Comparison of ENCODE assay signal across 12 cellular contexts in the genomic region with DNA sequence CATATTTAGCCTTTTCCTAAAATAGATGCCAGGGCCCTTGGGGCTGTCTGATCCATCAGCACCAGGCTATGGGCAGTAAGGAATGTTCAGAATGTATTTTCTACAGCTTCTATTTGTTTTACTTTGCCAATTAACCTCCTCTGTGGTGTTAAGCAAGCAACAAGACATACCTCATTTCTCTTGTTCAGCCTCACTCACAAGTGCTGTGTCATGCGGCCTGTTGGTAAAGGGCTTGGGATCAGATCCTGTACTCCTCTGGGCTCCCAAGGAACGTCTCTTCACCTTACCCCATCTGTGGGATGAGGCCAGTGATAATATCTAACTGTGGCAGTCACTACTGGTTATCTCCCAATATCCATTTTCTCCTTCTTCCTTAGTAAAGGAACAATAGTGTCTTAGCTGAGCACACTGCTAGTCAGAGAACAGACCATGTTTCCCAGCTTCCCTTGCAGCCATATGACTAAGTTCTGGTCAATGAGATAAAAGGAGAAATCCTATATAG. TPM values are rescaled to one million over a fixed set of nuclear protein-coding genes. Genes with fewer than 3 reads are reported as not detected.
DNase-seq lines count a peak whose midpoint lies in the region; ATAC-seq and TF ChIP-seq lines count a peak whose summit lies in the region.
"Had no signal": no experiment of that assay in that cellular context is flagged by ENCODE, and none has a peak within 500 bp of the region (broad histone marks: within the 10 kb centered on the region; RNA-seq: fewer than 3 reads in every experiment).

No MANE protein-coding gene starts in this region.

- H3K4me3 ChIP-seq in coronary artery (no peak overlapping the region), left lung (no peak overlapping the region), aorta (ENCODE audit: low read length in 2 of 2) (no peak overlapping the region)
- H3K4me3 ChIP-seq: prostate gland had no signal

- peaks cover 32% of the 10 kb centered on the region for H3K4me1 Mint-ChIP-seq in activated naive CD8-positive, alpha-beta T cell treated with anti-CD3 and anti-CD28 coated beads for 36 hours
- no peaks in the 10 kb centered on the region for H3K4me1 Mint-ChIP-seq in stimulated activated memory B cell treated with anti-CD40 and anti-IgM and Interleukin-4, amounts not matched to agents 10 μg/mL and 1 μg/mL and 100 μg/mL, for 72 hours

- no peaks in the 10 kb centered on the region for H3K36me3 Mint-ChIP-seq in activated naive CD8-positive, alpha-beta T cell treated with anti-CD3 and anti-CD28 coated beads for 36 hours
- H3K36me3 Mint-ChIP-seq in stimulated activated memory B cell treated with anti-CD40 and anti-IgM and Interleukin-4, amounts not matched to agents 10 μg/mL and 1 μg/mL and 100 μg/mL, for 72 hours = no peaks in the 10 kb centered on the region
- H3K36me3 Mint-ChIP-seq: activated CD4-positive, alpha-beta memory T cell treated with anti-CD3 and anti-CD28 coated beads for 36 hours had no signal

- intact Hi-C loops in Right ventricle myocardium inferior (cut with DNase I) = no loop called here
- intact Hi-C loops in cardiac septum (cut with DNase I) = no loop called here
- intact Hi-C loops in left lung (cut with DNase I) = no loop called here
- intact Hi-C loops in aorta (cut with DNase I) = loop anchor here in 1 of 2 donors (10.0 kb wide), 1 partner anchor 282 kb away; no protein-coding TSS in a partner anchor

- TF ChIP-seq CTCF in coronary artery (IDR thresholded peaks at IDR 0.05) (no peak), left lung (IDR thresholded peaks at IDR 0.05) (no peak)

- H3K9me3 Mint-ChIP-seq in activated naive CD8-positive, alpha-beta T cell treated with anti-CD3 and anti-CD28 coated beads for 36 hours = no peaks in the 10 kb centered on the region
- no peaks in the 10 kb centered on the region for H3K9me3 Mint-ChIP-seq in stimulated activated memory B cell treated with anti-CD40 and anti-IgM and Interleukin-4, amounts not matched to agents 10 μg/mL and 1 μg/mL and 100 μg/mL, for 72 hours
- H3K9me3 Mint-ChIP-seq: activated CD4-positive, alpha-beta memory T cell treated with anti-CD3 and anti-CD28 coated beads for 36 hours had no signal

- H3K27me3 ChIP-seq in left lung = no peaks in the 10 kb centered on the region
- H3K27me3 ChIP-seq in aorta (ENCODE audit: control insufficient read depth in 1 of 2, insufficient read depth in 2 of 2, low read length in 1 of 2) = no peaks in the 10 kb centered on the region

- H3K4me3 Mint-ChIP-seq in activated naive CD8-positive, alpha-beta T cell treated with anti-CD3 and anti-CD28 coated beads for 36 hours = no peak overlapping the region
- no peak overlapping the region for H3K4me3 Mint-ChIP-seq in stimulated activated memory B cell treated with anti-CD40 and anti-IgM and Interleukin-4, amounts not matched to agents 10 μg/mL and 1 μg/mL and 100 μg/mL, for 72 hours
- H3K4me3 Mint-ChIP-seq: activated CD4-positive, alpha-beta memory T cell treated with anti-CD3 and anti-CD28 coated beads for 36 hours had no signal

- 7 to 10% methylated on average over 2 of the region's 2 CpGs for WGBS in aorta, 2 donors

- DNase-seq in Right ventricle myocardium inferior (ENCODE audit: missing footprints) = no peak
- DNase-seq in cardiac septum (ENCODE audit: low spot score) = no peak
- no peak for DNase-seq in coronary artery (ENCODE audit: low spot score)
- DNase-seq in left lung = peak in 1 of 2 donors; percentile 63
- no peak for DNase-seq in aorta
- DNase-seq in activated naive CD8-positive, alpha-beta T cell treated with anti-CD3 and anti-CD28 coated beads for 36 hours = no peak
- DNase-seq in NCI-H510A (lab: John Stamatoyannopoulos, UW) = no peak
- DNase-seq: activated CD4-positive, alpha-beta memory T cell treated with anti-CD3 and anti-CD28 coated beads for 36 hours; AML-193; NCI-H1048 had no signal

- H3K9me3 ChIP-seq in left lung (no peaks in the 10 kb centered on the region), aorta (ENCODE audit: control insufficient read depth, low read length) (no peaks in the 10 kb centered on the region)
- H3K9me3 ChIP-seq: prostate gland had no signal

- peaks cover 14% of the 10 kb centered on the region for H3K27me3 Mint-ChIP-seq in activated naive CD8-positive, alpha-beta T cell treated with anti-CD3 and anti-CD28 coated beads for 36 hours
- peaks cover 16% of the 10 kb centered on the region for H3K27me3 Mint-ChIP-seq in stimulated activated memory B cell treated with anti-CD40 and anti-IgM and Interleukin-4, amounts not matched to agents 10 μg/mL and 1 μg/mL and 100 μg/mL, for 72 hours
- H3K27me3 Mint-ChIP-seq: activated CD4-positive, alpha-beta memory T cell treated with anti-CD3 and anti-CD28 coated beads for 36 hours had no signal

- ATAC-seq in Right ventricle myocardium inferior = peak; percentile 78
- ATAC-seq in left lung = peak; percentile 58
- ATAC-seq in aorta (ENCODE audit: low FRiP score) = no peak
- ATAC-seq in stimulated activated memory B cell treated with anti-CD40 and anti-IgM and Interleukin-4, amounts not matched to agents 10 μg/mL and 1 μg/mL and 100 μg/mL, for 72 hours = no peak

- H3K27ac Mint-ChIP-seq in activated naive CD8-positive, alpha-beta T cell treated with anti-CD3 and anti-CD28 coated beads for 36 hours = no peak overlapping the region
- no peak overlapping the region for H3K27ac Mint-ChIP-seq in stimulated activated memory B cell treated with anti-CD40 and anti-IgM and Interleukin-4, amounts not matched to agents 10 μg/mL and 1 μg/mL and 100 μg/mL, for 72 hours
- H3K27ac Mint-ChIP-seq: activated CD4-positive, alpha-beta memory T cell treated with anti-CD3 and anti-CD28 coated beads for 36 hours had no signal

- H3K36me3 ChIP-seq in left lung (no peaks in the 10 kb centered on the region), aorta (ENCODE audit: control insufficient read depth in 1 of 2, insufficient read depth in 2 of 2, low read length in 1 of 2) (no peaks in the 10 kb centered on the region)
- H3K36me3 ChIP-seq: prostate gland had no signal

- H3K27ac ChIP-seq in coronary artery (peak overlapping the region; percentile 72 to 100), left lung (peak overlapping the region; percentile 67 to 73), aorta (ENCODE audit: low read depth in 1 of 2, low read length in 2 of 2) (peak overlapping the region; percentile 62 to 96)

- H3K4me1 ChIP-seq in left lung = peaks cover 10 to 20% of the 10 kb centered on the region in 2 donors
- peaks cover 0 to 15% of the 10 kb centered on the region in 2 donors for H3K4me1 ChIP-seq in aorta (ENCODE audit: control insufficient read depth in 1 of 2, insufficient read depth in 2 of 2, low read length in 2 of 2)

RNA-seq across cellular contexts. Expression of a gene that starts 7.0 kb away (rescaled TPM):
- total RNA-seq in Right ventricle myocardium inferior (865 TPM), cardiac septum (569 TPM), left lung (100 to 1,000 TPM; 504 to 551 TPM), aorta (1,000 to 10,000 TPM; 1,041 to 1,932 TPM)
- polyA plus RNA-seq in aorta = 1,000 to 10,000 TPM; 2,289 to 5,298 TPM
- 10 to 100 TPM; 56.7 to 57.5 TPM for total RNA-seq in activated naive CD8-positive, alpha-beta T cell treated with anti-CD3 and anti-CD28 coated beads for 36 hours

RNA-seq across cellular contexts. Expression of a gene that starts 31.7 kb away (rescaled TPM):
- total RNA-seq in Right ventricle myocardium inferior (0.57 TPM), cardiac septum (0.83 TPM), left lung (1 to 10 TPM; 1.9 TPM), aorta (1 to 10 TPM; 1.5 to 2.6 TPM)
- polyA plus RNA-seq in aorta = 1 to 10 TPM; 2.4 to 9.9 TPM
- under 1 TPM; 0.18 to 0.64 TPM for total RNA-seq in activated naive CD8-positive, alpha-beta T cell treated with anti-CD3 and anti-CD28 coated beads for 36 hours

Comparison
In these comparisons a context has a peak if more than half of its experiments do, and no peak if none do; other contexts are left out.
1. ATAC-seq: peak in Right ventricle myocardium inferior (single experiment) and left lung (single experiment); none in aorta (single experiment) and stimulated activated memory B cell treated with anti-CD40 and anti-IgM and Interleukin-4, amounts not matched to agents 10 μg/mL and 1 μg/mL and 100 μg/mL, for 72 hours (single experiment).
2. Peak in every context shown above with its lines, with median percentiles within 50 percentile points of each other: H3K27ac ChIP-seq.